23 cellular contexts compared by ENCODE assay signal in the genomic region with DNA sequence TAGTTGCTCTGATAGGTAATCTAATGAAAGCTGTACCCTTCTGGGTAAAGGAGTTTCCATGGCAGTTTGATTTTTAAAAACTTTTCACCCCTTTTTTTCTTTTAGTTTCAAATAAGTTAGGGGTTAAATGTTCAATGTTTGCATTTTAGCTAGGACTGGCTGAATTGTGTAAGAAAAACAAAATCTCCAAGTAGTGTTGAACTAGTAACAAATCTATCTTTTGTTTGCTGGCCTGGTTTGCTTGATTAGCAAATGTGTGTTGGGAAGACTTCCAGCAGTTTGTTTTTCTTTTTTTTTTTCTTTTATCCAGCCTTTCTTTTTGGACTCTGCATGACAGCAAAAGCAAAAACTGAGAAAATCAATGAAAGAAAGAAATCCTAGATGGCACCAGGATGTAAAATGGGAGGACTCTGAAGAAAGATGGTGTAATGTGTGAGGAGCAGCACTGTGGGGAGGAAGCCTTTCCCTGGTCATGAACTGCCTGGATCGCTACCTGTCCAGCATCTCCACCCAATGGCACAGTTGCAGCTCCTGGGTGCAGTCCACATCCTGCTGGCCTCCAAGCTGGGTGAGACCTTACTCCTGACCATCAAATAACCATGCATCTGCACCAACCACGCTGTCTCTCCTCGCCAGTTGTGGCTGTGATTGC.
"Had no signal": no experiment of that assay in that cellular context is flagged by ENCODE, and none has a peak within 500 bp of the region (broad histone marks: within the 10 kb centered on the region; RNA-seq: fewer than 3 reads in every experiment).

No MANE protein-coding gene starts in this region.

- DNase-seq: KBM-7, MV-4-11, NCI-H1048, NCI-H1105, NCI-H1417, NCI-H1436 treated with DMSO at 0.1 percent for 48 hours, NCI-H1694 treated with DMSO at 0.1 percent for 48 hours, NCI-H1930, NCI-H2081, NCI-H2171, NCI-H226, NCI-H446, NCI-H510A, NCI-H524 treated with DMSO at 0.1 percent for 48 hours, NCI-H69, NCI-H774, Right ventricle myocardium superior, RPMI8226, SK-N-SH, SW 1271 had no signal

- FAIRE-seq: HTR-8/SVneo, RCC 7860 had no signal

- H3K27ac ChIP-seq: HL-60 had no signal
